Comparison of ENCODE assay signal across 8 cellular contexts in the genomic region with DNA sequence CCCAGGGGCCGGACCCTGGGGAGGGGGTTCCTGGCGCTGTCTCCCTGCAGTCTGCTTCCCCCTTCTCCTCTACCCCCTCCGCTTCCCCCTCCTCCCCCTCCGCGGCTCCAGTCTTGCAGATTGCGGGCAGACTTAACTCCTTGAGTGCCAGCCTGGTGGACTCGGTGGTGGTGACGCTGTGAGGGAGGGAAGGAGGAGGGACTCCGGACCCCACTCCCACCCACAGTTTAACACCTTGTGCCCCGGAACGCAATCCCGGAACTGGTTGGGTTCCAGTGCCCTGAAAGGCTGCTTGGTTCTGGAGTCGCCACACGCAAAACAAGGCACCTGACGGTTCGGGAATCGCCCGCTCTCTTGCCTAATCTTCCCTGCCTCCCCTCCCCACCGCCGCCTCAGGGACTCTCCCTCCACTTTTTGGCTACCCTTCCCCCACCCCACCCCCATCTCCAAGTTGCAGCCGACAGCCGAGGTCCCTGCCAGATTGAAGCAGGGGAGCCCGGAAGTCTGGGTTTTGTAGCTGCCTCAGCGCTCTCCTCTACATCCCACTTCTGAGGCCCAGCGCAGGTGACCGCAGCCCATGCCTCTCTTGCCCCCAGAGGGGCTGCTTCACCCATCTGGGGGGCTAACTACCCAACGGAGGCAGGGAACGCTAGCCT. TPM values are rescaled to one million over a fixed set of nuclear protein-coding genes. Genes with fewer than 3 reads are reported as not detected.
DNase-seq lines count a peak whose midpoint lies in the region; ATAC-seq and TF ChIP-seq lines count a peak whose summit lies in the region.

No MANE protein-coding gene starts in this region.

- WGBS in thymus: under 1% methylated on average over 26 of the region's 28 CpGs

- H3K27ac ChIP-seq in KMS-11 (no peak overlapping the region), foreskin keratinocyte (peak overlapping the region; percentile 25), thymus (ENCODE audit: low read depth) (peak overlapping the region; percentile 99)

- peak overlapping the region; percentile 94 for H2AFZ ChIP-seq in KMS-11 (ENCODE audit: low read depth)

- H3K4me2 ChIP-seq in KMS-11: peak overlapping the region; percentile 63

- H3K27ac Mint-ChIP-seq in nephron progenitor cell: peak overlapping the region; percentile 64

- ATAC-seq in foreskin keratinocyte (peak; percentile 18), GM18511 (IDR thresholded peaks at IDR 0.05; ENCODE audit: unreplicated experiment) (no peak)

- H3K4me3 ChIP-seq in KMS-11 (IDR thresholded peaks at IDR 0.05; ENCODE audit: insufficient read depth, low read depth, low read length) (no peak overlapping the region), thymus (ENCODE audit: low read length) (peak overlapping the region; percentile 66)

- peaks cover 48% of the 10 kb centered on the region for H3K4me1 Mint-ChIP-seq in nephron progenitor cell

- peak; percentile 49 for TF ChIP-seq POLR2A in Raji (IDR thresholded peaks at IDR 0.05; ENCODE audit: insufficient read depth, low read depth, low read length)

- no peaks in the 10 kb centered on the region for H4K20me1 ChIP-seq in KMS-11 (ENCODE audit: insufficient read depth)

- peaks cover 21% of the 10 kb centered on the region for H3K4me1 ChIP-seq in KMS-11 (ENCODE audit: low read depth, poor library complexity, severe bottlenecking)
- peaks cover 8% of the 10 kb centered on the region for H3K4me1 ChIP-seq in foreskin keratinocyte
- peaks cover 26% of the 10 kb centered on the region for H3K4me1 ChIP-seq in thymus (ENCODE audit: control insufficient read depth, insufficient read depth, low read length)

- H3K9me3 ChIP-seq in thymus (ENCODE audit: control insufficient read depth): no peaks in the 10 kb centered on the region

- no peaks in the 10 kb centered on the region for H3K36me3 Mint-ChIP-seq in nephron progenitor cell (ENCODE audit: low read depth)

- H3K36me3 ChIP-seq in KMS-11 (ENCODE audit: insufficient read depth) (no peaks in the 10 kb centered on the region), thymus (ENCODE audit: control insufficient read depth, insufficient read depth) (no peaks in the 10 kb centered on the region)

- peak overlapping the region; percentile 15; the same call in 1 of the 2 replicates for H3K9ac ChIP-seq in KMS-11

- H3K27me3 ChIP-seq in KMS-11 (ENCODE audit: insufficient read depth, low read depth) (no peaks in the 10 kb centered on the region), foreskin keratinocyte (no peaks in the 10 kb centered on the region), thymus (ENCODE audit: control insufficient read depth, insufficient read depth) (no peaks in the 10 kb centered on the region)

- H3K4me3 Mint-ChIP-seq in nephron progenitor cell: peak overlapping the region; percentile 91

- H3K79me2 ChIP-seq in KMS-11 (ENCODE audit: insufficient read depth, low read depth): no peaks in the 10 kb centered on the region

- peak; percentile 74 for DNase-seq in COR-L47 (lab: John Stamatoyannopoulos, UW)
- peak; percentile 37 for DNase-seq in activated gamma-delta T cell (lab: John Stamatoyannopoulos, UW)
- peak in 1 of 2 donors; percentile 85 for DNase-seq in foreskin keratinocyte
- DNase-seq in nephron progenitor cell: peak; percentile 84

- H3K27me3 Mint-ChIP-seq in nephron progenitor cell (ENCODE audit: low read depth, poor library complexity): peaks cover 11% of the 10 kb centered on the region

- H3K9me3 Mint-ChIP-seq in nephron progenitor cell: no peaks in the 10 kb centered on the region

- no peak for TF ChIP-seq CTCF in KMS-11 (conservative IDR thresholded peaks at IDR 0.05; ENCODE audit: low read depth, low read length)
- TF ChIP-seq CTCF in foreskin keratinocyte (conservative IDR thresholded peaks at IDR 0.05): no peak
- no peak for TF ChIP-seq CTCF in nephron progenitor cell (IDR thresholded peaks at IDR 0.05)

RNA-seq across cellular contexts. Expression of gene BCL9L, which starts 3.9 kb away (rescaled TPM):
- 54.6 and 61.4 TPM in 2 replicates for total RNA-seq in foreskin keratinocyte
- polyA plus RNA-seq in foreskin keratinocyte (22.1 and 22.9 TPM in 2 replicates), thymus (14.0 TPM)

RNA-seq across cellular contexts. Expression of gene UPK2, which starts 26.5 kb away (rescaled TPM):
- 0.11 and 0.20 TPM in 2 replicates for total RNA-seq in foreskin keratinocyte
- polyA plus RNA-seq in foreskin keratinocyte: 0.25 and 0.32 TPM in 2 replicates
- polyA plus RNA-seq in thymus: 2.9 TPM

RNA-seq across cellular contexts. Expression of gene FOXR1, which starts 41.9 kb away (rescaled TPM):
- total RNA-seq in foreskin keratinocyte: not detected in 2 replicates
- polyA plus RNA-seq in foreskin keratinocyte (not detected in 2 replicates), thymus (not detected)

RNA-seq across cellular contexts. Expression of gene CXCR5, which starts 45.9 kb away (rescaled TPM):
- not detected in 2 replicates for total RNA-seq in foreskin keratinocyte
- polyA plus RNA-seq in foreskin keratinocyte: 0.01 TPM in 1 of 2 replicates, not detected in the other
- 1.3 TPM for polyA plus RNA-seq in thymus
